Comparison of ENCODE assay signal across 8 cellular contexts in genomic region chr4:76251448-76252270, GRCh38. TPM values are rescaled to one million over a fixed set of nuclear protein-coding genes. Genes with fewer than 3 reads are reported as not detected.
DNase-seq lines count a peak whose midpoint lies in the region; ATAC-seq and TF ChIP-seq lines count a peak whose summit lies in the region.

Gene FAM47E (plus strand): TSS chr4:76251721. CDS start chr4:76251747, 26 bp downstream.

- H3K36me3 ChIP-seq in mucosa of stomach (ENCODE audit: control insufficient read depth, insufficient read depth, low read length) = no peaks in the 10 kb centered on the region

- peaks cover 8% of the 10 kb centered on the region for H3K4me1 ChIP-seq in mucosa of stomach (ENCODE audit: control insufficient read depth, insufficient read depth, low read length)

- ATAC-seq in HG02642 (IDR thresholded peaks at IDR 0.05; ENCODE audit: poor library complexity, unreplicated experiment) = peak; percentile 71

- H3K4me1 Mint-ChIP-seq in CD14-positive monocyte = peaks cover 13% of the 10 kb centered on the region

- no peaks in the 10 kb centered on the region for H3K27me3 ChIP-seq in mucosa of stomach (ENCODE audit: control insufficient read depth, insufficient read depth, low read length)

- intact Hi-C loops in CD14-positive monocyte (cut with micrococcal nuclease) = loop anchor here in 1 of 2 donors (5.0 kb wide), 1 partner anchor 56 kb away; the partner anchor contains the start of gene STBD1

- peak within 1 kb of the TSS in 6 of 7 donors; percentile 26 to 77 (median 50) for H3K27ac Mint-ChIP-seq in CD14-positive monocyte

- no peaks in the 10 kb centered on the region for H3K36me3 Mint-ChIP-seq in CD14-positive monocyte

- DNase-seq in CD14-positive monocyte (ENCODE audit: low spot score) (peak; percentile 69), NCI-H526 (lab: John Stamatoyannopoulos, UW) (peak; percentile 52 to 78), fibroblast of mammary gland (ENCODE audit: low read depth) (peak; percentile 8), stromal cell of bone marrow (ENCODE audit: low read depth) (peak; percentile 25), epidermal melanocyte (ENCODE audit: insufficient read length, low spot score) (no peak)
- peak; percentile 44 to 46 for DNase-seq in activated T-cell treated with anti-CD3 and anti-CD28 coated beads, Interleukin-2, amount 50 U/mL, for 48 hours

- TF ChIP-seq CTCF in CD14-positive monocyte (IDR thresholded peaks at IDR 0.05) (peak; percentile 36), fibroblast of mammary gland (conservative IDR thresholded peaks at IDR 0.05; ENCODE audit: control insufficient read depth, insufficient read depth, low read depth, low read length) (no peak)

- peaks cover 0 to 6% (median 2%) of the 10 kb centered on the region in 7 donors for H3K9me3 Mint-ChIP-seq in CD14-positive monocyte

- H3K4me3 ChIP-seq in fibroblast of mammary gland (ENCODE audit: control insufficient read depth, low read depth, low read length) (peak within 1 kb of the TSS; percentile 36), mucosa of stomach (ENCODE audit: low read length) (peak within 1 kb of the TSS; percentile 88)

- H3K27me3 Mint-ChIP-seq in CD14-positive monocyte (ENCODE audit: low read depth in 3 of 3) = peaks cover 42 to 68% (median 48%) of the 10 kb centered on the region in 3 donors

- H3K9me3 ChIP-seq in mucosa of stomach (ENCODE audit: control insufficient read depth, low read length) = no peaks in the 10 kb centered on the region

- H3K9ac ChIP-seq in mucosa of stomach (ENCODE audit: low read length) = peak within 1 kb of the TSS; percentile 68

- peak within 1 kb of the TSS; percentile 83 to 91 for H3K4me3 Mint-ChIP-seq in CD14-positive monocyte

RNA-seq across cellular contexts. Expression of gene FAM47E, which starts in this region (rescaled TPM):
- polyA plus RNA-seq in CD14-positive monocyte = not detected

Comparison
In these comparisons a context has a peak if more than half of its experiments do, and no peak if none do; other contexts are left out.
1. Peak in DNase-seq in CD14-positive monocyte; RNA of the gene not detected or under 1 TPM.